In the genomic region with DNA sequence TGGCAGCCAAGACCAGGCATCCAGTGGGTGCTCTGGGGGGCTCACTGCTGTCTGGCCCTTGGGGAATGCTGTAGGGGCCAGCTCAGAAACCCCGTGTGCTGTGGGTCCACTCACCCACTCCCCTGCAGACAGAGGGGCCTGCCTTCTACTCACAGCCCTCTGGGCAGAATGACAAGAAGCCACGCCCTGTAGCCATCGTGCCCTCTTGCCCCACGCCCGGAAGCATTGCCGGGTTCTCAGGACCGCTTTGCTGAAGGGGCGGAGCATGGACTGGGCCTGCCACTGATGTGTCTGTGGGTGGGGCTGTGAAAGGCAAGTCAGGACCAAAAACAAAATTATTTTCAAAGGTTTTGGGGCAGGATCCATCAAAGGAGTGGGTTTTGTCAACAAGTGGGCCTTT, we compare ENCODE assay signal across 18 cellular contexts. TPM values are rescaled to one million over a fixed set of nuclear protein-coding genes. Genes with fewer than 3 reads are reported as not detected.
DNase-seq lines count a peak whose midpoint lies in the region; ATAC-seq and TF ChIP-seq lines count a peak whose summit lies in the region.
"Had no signal": no experiment of that assay in that cellular context is flagged by ENCODE, and none has a peak within 500 bp of the region (broad histone marks: within the 10 kb centered on the region; RNA-seq: fewer than 3 reads in every experiment).

No MANE protein-coding gene starts in this region.

- no peaks in the 10 kb centered on the region for H3K36me3 Mint-ChIP-seq in activated naive CD4-positive, alpha-beta T cell treated with anti-CD3 and anti-CD28 coated beads, Interleukin-2, amount 10 ng/mL, durations not matched to agents 7 days and 5 days
- no peaks in the 10 kb centered on the region for H3K36me3 Mint-ChIP-seq in WTC11

- CTCF ChIA-PET in activated naive CD4-positive, alpha-beta T cell treated with anti-CD3 and anti-CD28 coated beads, Interleukin-2, amount 10 ng/mL, durations not matched to agents 7 days and 5 days (lab: Charles Lee) = interaction anchor here (0.5 kb wide), 1 partner anchor 318 kb away, joined by 3 read pairs; no protein-coding TSS in a partner anchor
- CTCF ChIA-PET in WTC11 (lab: Charles Lee) = no interaction called here

- no peak overlapping the region for H3K4me3 ChIP-seq in left lung
- H3K4me3 ChIP-seq in transverse colon = no peak overlapping the region
- H3K4me3 ChIP-seq: pancreas had no signal

- WGBS in transverse colon (ENCODE audit: low coverage in 1 of 2), 2 donors = 54% methylated on average over 8 of the region's 8 CpGs; no CpG with 5 or more reads in 1 of the 2 donors

- ATAC-seq in WTC11 (no peak), left lung (no peak), GM19023 (IDR thresholded peaks at IDR 0.05; ENCODE audit: unreplicated experiment) (no peak), HG03159 (IDR thresholded peaks at IDR 0.05; ENCODE audit: unreplicated experiment) (no peak)
- ATAC-seq: activated CD4-positive, CD25-positive, alpha-beta regulatory T cell treated with anti-CD3 and anti-CD28 coated beads, Interleukin-2, amount 50 U/mL, for 24 hours; pancreas; stimulated activated naive CD8-positive, alpha-beta T cell treated with anti-CD3 and anti-CD28 coated beads, Interleukin-15, amount 100 ng/mL, for 72 hours had no signal

- peak; percentile 13 for DNase-seq in activated naive CD4-positive, alpha-beta T cell treated with anti-CD3 and anti-CD28 coated beads, Interleukin-2, amount 10 ng/mL, durations not matched to agents 7 days and 5 days
- DNase-seq in activated naive CD4-positive, alpha-beta T cell treated with Interleukin-2 at 50 U/mL for 16 hours = no peak
- DNase-seq in WTC11 (ENCODE audit: low spot score) (peak; percentile 12), left lung (peak; percentile 31 to 67), transverse colon (peak; percentile 24), GM13976 (ENCODE audit: low spot score) (no peak)
- DNase-seq: activated naive CD4-positive, alpha-beta T cell treated with anti-CD3 and anti-CD28 coated beads for 36 hours; brain microvascular endothelial cell; midbrain; NCI-H1694; NCI-H510A; stimulated activated CD4-positive, alpha-beta T cell treated with anti-CD3 and anti-CD28 coated beads, Interleukin-12 subunit alpha, Interleukin-12 subunit beta, amount 100 ng/mL, for 4 hours; stimulated activated naive CD8-positive, alpha-beta T cell treated with anti-CD3 and anti-CD28 coated beads, Interleukin-15, amount 100 ng/mL, for 72 hours had no signal

- POLR2A ChIA-PET in WTC11 (lab: Charles Lee) = no interaction called here

- no peak for TF ChIP-seq EP300 in transverse colon (IDR thresholded peaks at IDR 0.05; ENCODE audit: low read depth)

- H3K36me3 ChIP-seq in left lung = no peaks in the 10 kb centered on the region
- H3K36me3 ChIP-seq in transverse colon = no peaks in the 10 kb centered on the region
- H3K36me3 ChIP-seq: brain microvascular endothelial cell, pancreas had no signal

- peaks cover 0 to 11% of the 10 kb centered on the region in 2 donors for H3K27me3 ChIP-seq in left lung
- no peaks in the 10 kb centered on the region for H3K27me3 ChIP-seq in transverse colon
- H3K27me3 ChIP-seq: brain microvascular endothelial cell had no signal

- peaks cover 0 to 10% of the 10 kb centered on the region in 2 donors for H3K4me1 ChIP-seq in left lung
- peaks cover 4 to 18% (median 14%) of the 10 kb centered on the region in 4 donors for H3K4me1 ChIP-seq in transverse colon
- H3K4me1 ChIP-seq: pancreas had no signal

- no peak overlapping the region for H3K4me3 Mint-ChIP-seq in activated naive CD4-positive, alpha-beta T cell treated with anti-CD3 and anti-CD28 coated beads, Interleukin-2, amount 10 ng/mL, durations not matched to agents 7 days and 5 days
- H3K4me3 Mint-ChIP-seq in WTC11 = no peak overlapping the region
- H3K4me3 Mint-ChIP-seq: activated naive CD4-positive, alpha-beta T cell treated with anti-CD3 and anti-CD28 coated beads for 36 hours; stimulated activated naive CD8-positive, alpha-beta T cell treated with anti-CD3 and anti-CD28 coated beads, Interleukin-15, amount 100 ng/mL, for 72 hours had no signal

- H3K4me1 Mint-ChIP-seq in activated naive CD4-positive, alpha-beta T cell treated with anti-CD3 and anti-CD28 coated beads, Interleukin-2, amount 10 ng/mL, durations not matched to agents 7 days and 5 days = no peaks in the 10 kb centered on the region
- peaks cover 75% of the 10 kb centered on the region for H3K4me1 Mint-ChIP-seq in WTC11
- H3K4me1 Mint-ChIP-seq: stimulated activated naive CD8-positive, alpha-beta T cell treated with anti-CD3 and anti-CD28 coated beads, Interleukin-15, amount 100 ng/mL, for 72 hours had no signal

- TF ChIP-seq POLR2A in transverse colon (IDR thresholded peaks at IDR 0.05) = no peak

- H3K27ac Mint-ChIP-seq in activated naive CD4-positive, alpha-beta T cell treated with anti-CD3 and anti-CD28 coated beads, Interleukin-2, amount 10 ng/mL, durations not matched to agents 7 days and 5 days = no peak overlapping the region
- H3K27ac Mint-ChIP-seq in WTC11 = no peak overlapping the region
- H3K27ac Mint-ChIP-seq: activated naive CD4-positive, alpha-beta T cell treated with anti-CD3 and anti-CD28 coated beads for 36 hours had no signal

- H3K27me3 Mint-ChIP-seq in activated naive CD4-positive, alpha-beta T cell treated with anti-CD3 and anti-CD28 coated beads, Interleukin-2, amount 10 ng/mL, durations not matched to agents 7 days and 5 days = no peaks in the 10 kb centered on the region
- H3K27me3 Mint-ChIP-seq in WTC11 (ENCODE audit: low read depth) = no peaks in the 10 kb centered on the region
- H3K27me3 Mint-ChIP-seq: stimulated activated naive CD8-positive, alpha-beta T cell treated with anti-CD3 and anti-CD28 coated beads, Interleukin-15, amount 100 ng/mL, for 72 hours had no signal

- TF ChIP-seq CTCF in WTC11 (IDR thresholded peaks at IDR 0.05) (no peak), left lung (IDR thresholded peaks at IDR 0.05) (no peak), transverse colon (IDR thresholded peaks at IDR 0.05) (no peak), GM13976 (IDR thresholded peaks at IDR 0.05; ENCODE audit: borderline replicate concordance, control extremely low read depth, extremely low read depth, insufficient read depth, missing control alignments) (no peak)

- H3K9me3 Mint-ChIP-seq in activated naive CD4-positive, alpha-beta T cell treated with anti-CD3 and anti-CD28 coated beads, Interleukin-2, amount 10 ng/mL, durations not matched to agents 7 days and 5 days = no peaks in the 10 kb centered on the region
- no peaks in the 10 kb centered on the region for H3K9me3 Mint-ChIP-seq in WTC11
- H3K9me3 Mint-ChIP-seq: activated naive CD4-positive, alpha-beta T cell treated with anti-CD3 and anti-CD28 coated beads for 36 hours; stimulated activated naive CD8-positive, alpha-beta T cell treated with anti-CD3 and anti-CD28 coated beads, Interleukin-15, amount 100 ng/mL, for 72 hours had no signal

- intact Hi-C loops in left lung (cut with DNase I) = no loop called here
- intact Hi-C loops in transverse colon (cut with DNase I; ENCODE audit: low total_unique reads) = no loop called here

- in situ Hi-C loops in transverse colon (cut with MboI; ENCODE audit: low pct_ligation_motif_present in 1 of 4, low pct_unique_long_range_greater_than_20kb in 1 of 4, low sequenced_read_pairs in 3 of 4) = no loop called here
- in situ Hi-C loops in GM13976 (cut with MboI; ENCODE audit: low sequenced_read_pairs, unreplicated experiment) = no loop called here

- H3K9me3 ChIP-seq in left lung (no peaks in the 10 kb centered on the region), transverse colon (no peaks in the 10 kb centered on the region)
- H3K9me3 ChIP-seq: Caco-2, pancreas had no signal

- H3K27ac ChIP-seq in left lung (no peak overlapping the region), transverse colon (no peak overlapping the region)
- H3K27ac ChIP-seq: brain microvascular endothelial cell, pancreas had no signal

TF ChIP-seq in WTC11, 78 proteins besides CTCF, POLR2A, EP300 and RAD21 (continues in another document):
- TF ChIP-seq ESRRA (CRISPR knock-in tag; IDR thresholded peaks at IDR 0.05; ENCODE audit: borderline replicate concordance) (no peak), ELF4 (CRISPR knock-in tag; IDR thresholded peaks at IDR 0.05; ENCODE audit: low read depth) (no peak), TEAD1 (CRISPR knock-in tag; IDR thresholded peaks at IDR 0.05) (no peak), CREM (CRISPR knock-in tag; IDR thresholded peaks at IDR 0.05) (no peak), ZNF396 (CRISPR knock-in tag; IDR thresholded peaks at IDR 0.05; ENCODE audit: borderline replicate concordance) (no peak), SMAD3 (CRISPR knock-in tag; IDR thresholded peaks at IDR 0.05; ENCODE audit: borderline replicate concordance) (no peak), CREB1 (CRISPR knock-in tag; IDR thresholded peaks at IDR 0.05) (no peak), ZBTB21 (CRISPR knock-in tag; IDR thresholded peaks at IDR 0.05; ENCODE audit: borderline replicate concordance) (no peak), CBFB (CRISPR knock-in tag; IDR thresholded peaks at IDR 0.05; ENCODE audit: low read depth) (no peak), NR2C2 (CRISPR knock-in tag; IDR thresholded peaks at IDR 0.05) (no peak), MXD4 (CRISPR knock-in tag; IDR thresholded peaks at IDR 0.05; ENCODE audit: borderline replicate concordance) (no peak), OVOL2 (CRISPR knock-in tag; IDR thresholded peaks at IDR 0.05; ENCODE audit: borderline replicate concordance) (no peak), IRF2 (CRISPR knock-in tag; IDR thresholded peaks at IDR 0.05; ENCODE audit: borderline replicate concordance, low read depth) (no peak)
- TF ChIP-seq, protein P1, sequence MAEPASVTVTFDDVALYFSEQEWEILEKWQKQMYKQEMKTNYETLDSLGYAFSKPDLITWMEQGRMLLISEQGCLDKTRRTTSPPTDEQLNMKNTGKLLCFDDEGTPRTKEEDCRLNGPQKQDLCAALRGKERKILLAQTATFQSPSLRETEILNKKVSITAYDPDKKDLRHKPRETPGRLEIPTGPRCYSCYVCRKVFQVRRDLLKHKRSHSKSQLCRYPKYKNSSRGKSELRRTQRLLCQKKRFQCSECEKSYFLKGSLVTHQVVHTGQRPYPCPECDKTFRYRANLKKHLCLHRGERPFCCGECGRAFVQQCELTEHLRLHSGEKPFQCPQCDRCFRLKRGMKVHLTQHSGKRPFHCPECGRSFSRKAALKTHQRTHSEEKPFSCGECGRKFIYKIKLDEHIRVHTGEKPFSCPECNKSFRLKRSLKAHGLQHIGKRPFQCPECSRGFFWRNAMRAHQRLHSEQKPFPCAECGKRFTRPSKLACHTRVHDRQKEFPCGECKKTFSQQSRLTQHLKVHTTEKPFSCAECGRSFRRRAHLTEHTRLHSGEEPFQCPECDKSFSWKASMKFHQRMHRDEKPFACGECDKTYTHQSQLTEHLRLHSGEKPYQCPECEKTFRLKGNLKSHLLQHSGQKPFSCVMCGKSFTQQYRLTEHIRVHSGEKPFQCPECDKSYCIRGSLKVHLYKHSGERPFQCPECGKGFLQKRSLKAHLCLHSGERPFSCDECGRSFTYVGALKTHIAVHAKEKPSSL (CRISPR knock-in tag; conservative IDR thresholded peaks at IDR 0.05) = no peak

RNA-seq across cellular contexts. Expression of a gene that starts 27.8 kb away (rescaled TPM):
- 45.9 to 60.9 TPM (median 48.6 TPM) in 3 replicates for total RNA-seq in WTC11 (2021)
- 10 to 100 TPM in 1 of 2 donors, 1 to 10 TPM in 1; 8.5 to 17.2 TPM for total RNA-seq in left lung
- total RNA-seq in transverse colon = 10 to 100 TPM in 1 of 4 donors, 1 to 10 TPM in 3; 1.1 to 15.1 (median 4.2) TPM
- total RNA-seq: activated naive CD4-positive, alpha-beta T cell treated with anti-CD3 and anti-CD28 coated beads for 36 hours had no signal

Comparison
In these comparisons a context has a peak if more than half of its experiments do, and no peak if none do; other contexts are left out.
1. DNase-seq: peak in activated naive CD4-positive, alpha-beta T cell treated with anti-CD3 and anti-CD28 coated beads, Interleukin-2, amount 10 ng/mL, durations not matched to agents 7 days and 5 days (single experiment), WTC11 (single experiment), left lung (2 of 2) and transverse colon (single experiment); none in activated naive CD4-positive, alpha-beta T cell treated with Interleukin-2 at 50 U/mL for 16 hours (single experiment) and GM13976 (single experiment).